1 cellular context compared by ENCODE assay signal in the genomic region with DNA sequence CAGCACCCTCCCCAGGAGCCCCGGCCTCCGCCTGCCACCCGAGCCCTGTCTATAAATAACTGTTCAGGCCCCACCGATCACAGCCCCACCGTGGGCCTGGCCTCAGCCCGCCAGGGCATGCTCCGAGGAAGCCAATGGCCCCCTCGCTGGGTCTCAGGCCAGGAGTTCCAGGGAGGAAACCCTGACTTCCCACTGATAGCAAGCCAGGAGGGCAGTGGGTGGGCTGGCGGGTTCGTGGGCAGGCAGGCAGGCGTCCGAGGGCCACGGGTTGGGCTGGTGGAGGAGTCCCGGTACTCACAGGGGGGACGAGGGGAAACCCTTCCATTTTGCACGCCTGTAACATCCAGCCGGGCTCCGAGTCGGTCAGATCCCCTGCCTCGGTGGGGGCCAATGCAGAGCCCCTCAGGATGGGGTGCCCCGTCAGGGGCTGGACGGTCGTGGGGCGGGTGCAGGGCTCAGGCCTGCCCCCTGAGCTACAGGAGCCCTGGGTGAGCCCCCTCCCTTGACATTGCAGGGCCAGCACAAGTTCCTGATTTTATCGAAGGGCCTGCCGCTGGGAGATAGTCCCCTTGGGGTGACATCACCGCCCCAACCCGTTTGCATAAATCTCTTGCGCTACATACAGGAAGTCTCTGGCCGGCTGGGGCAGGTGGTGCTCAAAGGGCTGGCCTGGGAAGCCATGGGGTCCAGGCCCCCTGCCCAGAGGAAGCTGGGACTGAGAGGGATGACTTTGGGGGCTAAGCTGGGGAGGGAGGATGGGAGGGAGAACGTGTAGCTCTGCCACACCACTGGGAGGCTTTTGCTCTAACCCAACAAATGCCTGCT.
TF ChIP-seq lines count a peak whose summit lies in the region.

A gene (minus strand): TSS at position 537 of the 825 bp plus-strand sequence. CDS start 194 bp downstream, at position 343.

TF ChIP-seq in K562, 482 proteins besides CTCF, POLR2A, EP300 and RAD21 (continued from another document):
- TF ChIP-seq, protein P1, sequence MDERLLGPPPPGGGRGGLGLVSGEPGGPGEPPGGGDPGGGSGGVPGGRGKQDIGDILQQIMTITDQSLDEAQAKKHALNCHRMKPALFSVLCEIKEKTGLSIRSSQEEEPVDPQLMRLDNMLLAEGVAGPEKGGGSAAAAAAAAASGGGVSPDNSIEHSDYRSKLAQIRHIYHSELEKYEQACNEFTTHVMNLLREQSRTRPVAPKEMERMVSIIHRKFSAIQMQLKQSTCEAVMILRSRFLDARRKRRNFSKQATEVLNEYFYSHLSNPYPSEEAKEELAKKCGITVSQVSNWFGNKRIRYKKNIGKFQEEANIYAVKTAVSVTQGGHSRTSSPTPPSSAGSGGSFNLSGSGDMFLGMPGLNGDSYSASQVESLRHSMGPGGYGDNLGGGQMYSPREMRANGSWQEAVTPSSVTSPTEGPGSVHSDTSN (CRISPR knock-in tag; IDR thresholded peaks at IDR 0.05; ENCODE audit: low read depth) = no peak
- TF ChIP-seq, protein P1 (tag; conservative IDR thresholded peaks at IDR 0.05; ENCODE audit: low read depth) = peak; percentile 78
- TF ChIP-seq, protein P2, sequence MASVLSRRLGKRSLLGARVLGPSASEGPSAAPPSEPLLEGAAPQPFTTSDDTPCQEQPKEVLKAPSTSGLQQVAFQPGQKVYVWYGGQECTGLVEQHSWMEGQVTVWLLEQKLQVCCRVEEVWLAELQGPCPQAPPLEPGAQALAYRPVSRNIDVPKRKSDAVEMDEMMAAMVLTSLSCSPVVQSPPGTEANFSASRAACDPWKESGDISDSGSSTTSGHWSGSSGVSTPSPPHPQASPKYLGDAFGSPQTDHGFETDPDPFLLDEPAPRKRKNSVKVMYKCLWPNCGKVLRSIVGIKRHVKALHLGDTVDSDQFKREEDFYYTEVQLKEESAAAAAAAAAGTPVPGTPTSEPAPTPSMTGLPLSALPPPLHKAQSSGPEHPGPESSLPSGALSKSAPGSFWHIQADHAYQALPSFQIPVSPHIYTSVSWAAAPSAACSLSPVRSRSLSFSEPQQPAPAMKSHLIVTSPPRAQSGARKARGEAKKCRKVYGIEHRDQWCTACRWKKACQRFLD (CRISPR knock-in tag; IDR thresholded peaks at IDR 0.05) = peak; percentile 89
- TF ChIP-seq ERF (CRISPR knock-in tag; IDR thresholded peaks at IDR 0.05) = peak; percentile 9
